10 cellular contexts compared by ENCODE assay signal in genomic region chr2:124024491-124025348, GRCh38. TPM values are rescaled to one million over a fixed set of nuclear protein-coding genes. Genes with fewer than 3 reads are reported as not detected.
DNase-seq lines count a peak whose midpoint lies in the region; ATAC-seq and TF ChIP-seq lines count a peak whose summit lies in the region.
"Had no signal": no experiment of that assay in that cellular context is flagged by ENCODE, and none has a peak within 500 bp of the region (broad histone marks: within the 10 kb centered on the region; RNA-seq: fewer than 3 reads in every experiment).

TSS of gene CNTNAP5 (plus strand) at chr2:124025287. CDS start at chr2:124025651, 364 bp downstream.

- TF ChIP-seq POLR2A in right lobe of liver (IDR thresholded peaks at IDR 0.05) = no peak

- H3K4me3 ChIP-seq in choroid plexus epithelial cell (ENCODE audit: low read depth, low read length) (no peak within 1 kb of the TSS), right lobe of liver (no peak within 1 kb of the TSS), aorta (ENCODE audit: low read length in 2 of 2) (no peak within 1 kb of the TSS)

- 6% methylated on average over 45 of the region's 60 CpGs for WGBS in right lobe of liver (ENCODE audit: insufficient coverage, low coverage, low lambda C conversion rate, missing lambda C conversion rate)
- WGBS in aorta, 2 donors = 2% methylated on average over 60 of the region's 60 CpGs

- ATAC-seq in right lobe of liver (peak; percentile 76 to 93 (median 84)), aorta (ENCODE audit: low FRiP score) (peak; percentile 69), GM19023 (IDR thresholded peaks at IDR 0.05; ENCODE audit: unreplicated experiment) (no peak)

- no peaks in the 10 kb centered on the region for H3K9me3 ChIP-seq in right lobe of liver
- peaks cover 2% of the 10 kb centered on the region for H3K9me3 ChIP-seq in aorta (ENCODE audit: control insufficient read depth, low read length)

- intact Hi-C loops in right lobe of liver (cut with DNase I) = no loop called here
- intact Hi-C loops in aorta (cut with DNase I) = no loop called here

- H3K27ac ChIP-seq in right lobe of liver (no peak within 1 kb of the TSS), aorta (ENCODE audit: low read depth in 1 of 2, low read length in 2 of 2) (no peak within 1 kb of the TSS)

- H3K27me3 ChIP-seq in right lobe of liver = peaks cover 0 to 20% of the 10 kb centered on the region in 2 donors
- H3K27me3 ChIP-seq in aorta (ENCODE audit: control insufficient read depth in 1 of 2, insufficient read depth in 2 of 2, low read length in 1 of 2) = no peaks in the 10 kb centered on the region

- TF ChIP-seq CTCF in choroid plexus epithelial cell (conservative IDR thresholded peaks at IDR 0.05; ENCODE audit: low read depth, low read length) (no peak), right lobe of liver (IDR thresholded peaks at IDR 0.05) (no peak)

- H3K4me1 ChIP-seq in right lobe of liver = peaks cover 0 to 3% (median 0%) of the 10 kb centered on the region in 4 donors
- H3K4me1 ChIP-seq in aorta (ENCODE audit: control insufficient read depth in 1 of 2, insufficient read depth in 2 of 2, low read length in 2 of 2) = no peaks in the 10 kb centered on the region

- H3K36me3 ChIP-seq in right lobe of liver (no peaks in the 10 kb centered on the region), aorta (ENCODE audit: control insufficient read depth in 1 of 2, insufficient read depth in 2 of 2, low read length in 1 of 2) (no peaks in the 10 kb centered on the region)

- DNase-seq in NCI-H2227 (lab: John Stamatoyannopoulos, UW; ENCODE audit: unreplicated experiment) (peak; percentile 74), NCI-H2227 treated with DMSO at 0.1 percent for 48 hours (lab: John Stamatoyannopoulos, UW) (no peak), NCI-H2196 treated with DMSO at 0.1 percent for 48 hours (lab: John Stamatoyannopoulos, UW; ENCODE audit: unreplicated experiment) (peak; percentile 72), choroid plexus epithelial cell (ENCODE audit: low read depth) (peak; percentile 9), right lobe of liver (peak; percentile 49 to 67 (median 63)), aorta (peak; percentile 38 to 81), GM19238 (ENCODE audit: insufficient read length, low spot score) (no peak)

RNA-seq across cellular contexts. Expression of gene CNTNAP5, which starts in this region (rescaled TPM):
- total RNA-seq in right lobe of liver (not detected), aorta (not detected)
- not detected for polyA plus RNA-seq in aorta
- total RNA-seq: mononuclear cell, NCI-H460 had no signal

Comparison
In these comparisons a context has a peak if more than half of its experiments do, and no peak if none do; other contexts are left out.
1. DNase-seq: peak in NCI-H2227 (single experiment), NCI-H2196 treated with DMSO at 0.1 percent for 48 hours (single experiment) and choroid plexus epithelial cell (single experiment); none in NCI-H2227 treated with DMSO at 0.1 percent for 48 hours (single experiment) and GM19238 (single experiment).
2. Peak in DNase-seq and ATAC-seq in right lobe of liver; RNA of the gene not detected or under 1 TPM.
3. Peak in DNase-seq and ATAC-seq in aorta; RNA of the gene not detected or under 1 TPM.